ENCODE assay signal across 8 cellular contexts in genomic region chr22:45309422-45310227, GRCh38. TPM values are rescaled to one million over a fixed set of nuclear protein-coding genes. Genes with fewer than 3 reads are reported as not detected.
DNase-seq lines count a peak whose midpoint lies in the region; ATAC-seq and TF ChIP-seq lines count a peak whose summit lies in the region.

TSS of gene FAM118A (plus strand) at chr22:45309934. CDS start at chr22:45322380, 12,446 bp downstream.

- no peaks in the 10 kb centered on the region for H3K9me3 ChIP-seq in ascending aorta
- H3K9me3 ChIP-seq in right cardiac atrium (ENCODE audit: control insufficient read depth, low read length) = no peaks in the 10 kb centered on the region
- H3K9me3 ChIP-seq in uterus = no peaks in the 10 kb centered on the region

- H3K27me3 ChIP-seq in ascending aorta (no peaks in the 10 kb centered on the region), right cardiac atrium (ENCODE audit: control insufficient read depth, insufficient read depth) (no peaks in the 10 kb centered on the region), uterus (no peaks in the 10 kb centered on the region)

- H3K36me3 ChIP-seq in ascending aorta (no peaks in the 10 kb centered on the region), uterus (no peaks in the 10 kb centered on the region)

- H3K27ac ChIP-seq in ascending aorta (peak within 1 kb of the TSS; percentile 78 to 89), right cardiac atrium (ENCODE audit: low read length) (peak within 1 kb of the TSS; percentile 74), uterus (peak within 1 kb of the TSS; percentile 70 to 81)

- H3K4me1 ChIP-seq in ascending aorta (peaks cover 0 to 3% of the 10 kb centered on the region in 2 donors), right cardiac atrium (ENCODE audit: control insufficient read depth, insufficient read depth, low read length) (peaks cover 11% of the 10 kb centered on the region), uterus (peaks cover 0 to 11% of the 10 kb centered on the region in 2 donors)

- WGBS in right cardiac atrium = under 1% methylated on average over 95 of the region's 95 CpGs

- DNase-seq in NCI-H187 (lab: John Stamatoyannopoulos, UW) (peak; percentile 59 to 82), ascending aorta (ENCODE audit: low spot score in 2 of 2) (peak; percentile 76 to 95), right cardiac atrium (peak; percentile 91 to 97 (median 97)), putamen (ENCODE audit: low spot score) (peak; percentile 92), uterus (peak; percentile 90 to 95)
- DNase-seq in T-helper 2 cell treated with Interferon-gamma antibody and Interleukin-4, amounts not matched to agents 5 μg/mL and 100 μg/mL, for 36 hours (ENCODE audit: low spot score) = peak; percentile 96

- peak; percentile 83 for ATAC-seq in GM18502 (IDR thresholded peaks at IDR 0.05; ENCODE audit: poor library complexity, unreplicated experiment)
- ATAC-seq in HG02938 (IDR thresholded peaks at IDR 0.05; ENCODE audit: unreplicated experiment) = peak; percentile 65
- peak; percentile 95 to 96 for ATAC-seq in right cardiac atrium

- no peaks in the 10 kb centered on the region for H3K27me3 Mint-ChIP-seq in T-helper 2 cell treated with Interferon-gamma antibody and Interleukin-4, amounts not matched to agents 5 μg/mL and 100 μg/mL, for 36 hours (ENCODE audit: low read depth)

- peak within 1 kb of the TSS; percentile 93 to 99 for H3K4me3 ChIP-seq in ascending aorta
- peak within 1 kb of the TSS; percentile 95 for H3K4me3 ChIP-seq in right cardiac atrium (ENCODE audit: low read length)
- H3K4me3 ChIP-seq in uterus = peak within 1 kb of the TSS; percentile 52 to 93

- TF ChIP-seq POLR2A in uterus (IDR thresholded peaks at IDR 0.05) = peak; percentile 59 to 85

- H3K4me1 Mint-ChIP-seq in T-helper 2 cell treated with Interferon-gamma antibody and Interleukin-4, amounts not matched to agents 5 μg/mL and 100 μg/mL, for 36 hours (ENCODE audit: low read depth) = peaks cover 39% of the 10 kb centered on the region

- peak within 1 kb of the TSS; percentile 88 for H3K27ac Mint-ChIP-seq in T-helper 2 cell treated with Interferon-gamma antibody and Interleukin-4, amounts not matched to agents 5 μg/mL and 100 μg/mL, for 36 hours

- intact Hi-C loops in ascending aorta (cut with DNase I) = loop anchor here (1.0 to 10.0 kb wide), 8 partner anchors 8 to 805 kb away; partner anchors contain the start of genes RIBC2 and SMC1B
- intact Hi-C loops in right cardiac atrium (cut with DNase I) = no loop called here
- intact Hi-C loops in uterus (cut with DNase I; ENCODE audit: low total_unique reads) = no loop called here

- peak within 1 kb of the TSS; percentile 83 for H3K4me3 Mint-ChIP-seq in T-helper 2 cell treated with Interferon-gamma antibody and Interleukin-4, amounts not matched to agents 5 μg/mL and 100 μg/mL, for 36 hours

- no peaks in the 10 kb centered on the region for H3K9me3 Mint-ChIP-seq in T-helper 2 cell treated with Interferon-gamma antibody and Interleukin-4, amounts not matched to agents 5 μg/mL and 100 μg/mL, for 36 hours

- peaks cover 18% of the 10 kb centered on the region for H3K36me3 Mint-ChIP-seq in T-helper 2 cell treated with Interferon-gamma antibody and Interleukin-4, amounts not matched to agents 5 μg/mL and 100 μg/mL, for 36 hours (ENCODE audit: low read depth)

- no peak for TF ChIP-seq CTCF in ascending aorta (IDR thresholded peaks at IDR 0.05)
- TF ChIP-seq CTCF in uterus (IDR thresholded peaks at IDR 0.05) = peak in 2 of 4 experiments; percentile 10 to 27

RNA-seq across cellular contexts. Expression of gene FAM118A, which starts in this region (rescaled TPM):
- 23.5 TPM for total RNA-seq in ascending aorta
- total RNA-seq in right cardiac atrium = 10 to 100 TPM; 26.5 to 31.8 (median 28.4) TPM
- polyA plus RNA-seq in right cardiac atrium = 21.1 TPM
- total RNA-seq in uterus = 10 to 100 TPM; 16.5 to 97.9 (median 46.7) TPM

Comparison
In these comparisons a context has a peak if more than half of its experiments do, and no peak if none do; other contexts are left out.
1. Peak in every context shown above with its lines: DNase-seq, ATAC-seq, H3K4me3 ChIP-seq and H3K27ac ChIP-seq.